In the genomic region with DNA sequence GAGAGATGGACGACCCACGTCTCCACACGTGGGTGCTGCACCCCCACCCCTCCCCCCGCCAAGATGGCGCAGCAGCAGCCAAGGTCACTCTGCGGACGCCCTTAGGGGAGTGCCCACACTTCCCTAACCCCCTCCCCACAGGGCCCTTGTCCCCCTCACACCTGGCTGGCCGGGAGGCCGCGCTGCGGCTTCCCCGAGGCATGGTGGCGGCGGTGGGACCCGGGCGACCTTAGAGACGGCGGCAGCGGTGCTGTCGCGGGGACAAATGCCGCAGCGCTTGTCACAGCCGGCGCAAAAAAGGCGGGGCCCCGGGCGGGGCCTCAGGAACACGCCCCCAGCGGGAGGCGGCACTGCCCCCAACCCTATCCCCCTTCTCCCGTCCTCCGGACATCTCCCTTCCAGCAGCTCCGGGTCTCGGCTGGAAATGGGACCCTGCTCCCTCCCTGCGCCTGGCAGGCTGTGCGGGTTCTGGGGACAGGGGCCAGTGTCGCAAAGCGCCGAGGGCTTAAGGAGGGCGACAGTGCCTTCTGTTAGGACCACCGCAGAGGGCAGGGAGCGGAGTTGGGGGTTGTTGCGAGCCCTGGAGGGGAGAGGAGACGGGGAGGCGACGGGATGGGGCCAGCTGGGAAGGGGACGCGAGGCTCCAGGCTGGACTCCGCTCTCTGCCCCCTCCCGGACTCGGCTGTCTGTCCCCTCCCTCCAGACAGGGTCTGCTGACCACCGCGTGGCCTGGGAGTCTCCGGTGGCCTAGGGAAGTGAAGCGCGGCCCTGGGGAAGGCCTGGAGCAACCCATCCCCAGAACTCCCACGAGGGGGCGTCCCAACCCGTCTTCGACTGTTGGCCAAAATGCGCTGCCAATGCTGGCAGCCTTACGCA, we compare ENCODE assay signal across 1 cellular context.
TF ChIP-seq lines count a peak whose summit lies in the region.

A gene (minus strand): TSS at position 300 of the 876 bp plus-strand sequence. CDS start 98 bp downstream, at position 202.

TF ChIP-seq in HepG2, 621 proteins besides CTCF, POLR2A, EP300 and RAD21 (continued from another document and continues in another):
- TF ChIP-seq, protein P1, sequence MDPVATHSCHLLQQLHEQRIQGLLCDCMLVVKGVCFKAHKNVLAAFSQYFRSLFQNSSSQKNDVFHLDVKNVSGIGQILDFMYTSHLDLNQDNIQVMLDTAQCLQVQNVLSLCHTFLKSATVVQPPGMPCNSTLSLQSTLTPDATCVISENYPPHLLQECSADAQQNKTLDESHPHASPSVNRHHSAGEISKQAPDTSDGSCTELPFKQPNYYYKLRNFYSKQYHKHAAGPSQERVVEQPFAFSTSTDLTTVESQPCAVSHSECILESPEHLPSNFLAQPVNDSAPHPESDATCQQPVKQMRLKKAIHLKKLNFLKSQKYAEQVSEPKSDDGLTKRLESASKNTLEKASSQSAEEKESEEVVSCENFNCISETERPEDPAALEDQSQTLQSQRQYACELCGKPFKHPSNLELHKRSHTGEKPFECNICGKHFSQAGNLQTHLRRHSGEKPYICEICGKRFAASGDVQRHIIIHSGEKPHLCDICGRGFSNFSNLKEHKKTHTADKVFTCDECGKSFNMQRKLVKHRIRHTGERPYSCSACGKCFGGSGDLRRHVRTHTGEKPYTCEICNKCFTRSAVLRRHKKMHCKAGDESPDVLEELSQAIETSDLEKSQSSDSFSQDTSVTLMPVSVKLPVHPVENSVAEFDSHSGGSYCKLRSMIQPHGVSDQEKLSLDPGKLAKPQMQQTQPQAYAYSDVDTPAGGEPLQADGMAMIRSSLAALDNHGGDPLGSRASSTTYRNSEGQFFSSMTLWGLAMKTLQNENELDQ (CRISPR knock-in tag; IDR thresholded peaks at IDR 0.05; ENCODE audit: borderline replicate concordance), result no peak
- TF ChIP-seq, protein P2, sequence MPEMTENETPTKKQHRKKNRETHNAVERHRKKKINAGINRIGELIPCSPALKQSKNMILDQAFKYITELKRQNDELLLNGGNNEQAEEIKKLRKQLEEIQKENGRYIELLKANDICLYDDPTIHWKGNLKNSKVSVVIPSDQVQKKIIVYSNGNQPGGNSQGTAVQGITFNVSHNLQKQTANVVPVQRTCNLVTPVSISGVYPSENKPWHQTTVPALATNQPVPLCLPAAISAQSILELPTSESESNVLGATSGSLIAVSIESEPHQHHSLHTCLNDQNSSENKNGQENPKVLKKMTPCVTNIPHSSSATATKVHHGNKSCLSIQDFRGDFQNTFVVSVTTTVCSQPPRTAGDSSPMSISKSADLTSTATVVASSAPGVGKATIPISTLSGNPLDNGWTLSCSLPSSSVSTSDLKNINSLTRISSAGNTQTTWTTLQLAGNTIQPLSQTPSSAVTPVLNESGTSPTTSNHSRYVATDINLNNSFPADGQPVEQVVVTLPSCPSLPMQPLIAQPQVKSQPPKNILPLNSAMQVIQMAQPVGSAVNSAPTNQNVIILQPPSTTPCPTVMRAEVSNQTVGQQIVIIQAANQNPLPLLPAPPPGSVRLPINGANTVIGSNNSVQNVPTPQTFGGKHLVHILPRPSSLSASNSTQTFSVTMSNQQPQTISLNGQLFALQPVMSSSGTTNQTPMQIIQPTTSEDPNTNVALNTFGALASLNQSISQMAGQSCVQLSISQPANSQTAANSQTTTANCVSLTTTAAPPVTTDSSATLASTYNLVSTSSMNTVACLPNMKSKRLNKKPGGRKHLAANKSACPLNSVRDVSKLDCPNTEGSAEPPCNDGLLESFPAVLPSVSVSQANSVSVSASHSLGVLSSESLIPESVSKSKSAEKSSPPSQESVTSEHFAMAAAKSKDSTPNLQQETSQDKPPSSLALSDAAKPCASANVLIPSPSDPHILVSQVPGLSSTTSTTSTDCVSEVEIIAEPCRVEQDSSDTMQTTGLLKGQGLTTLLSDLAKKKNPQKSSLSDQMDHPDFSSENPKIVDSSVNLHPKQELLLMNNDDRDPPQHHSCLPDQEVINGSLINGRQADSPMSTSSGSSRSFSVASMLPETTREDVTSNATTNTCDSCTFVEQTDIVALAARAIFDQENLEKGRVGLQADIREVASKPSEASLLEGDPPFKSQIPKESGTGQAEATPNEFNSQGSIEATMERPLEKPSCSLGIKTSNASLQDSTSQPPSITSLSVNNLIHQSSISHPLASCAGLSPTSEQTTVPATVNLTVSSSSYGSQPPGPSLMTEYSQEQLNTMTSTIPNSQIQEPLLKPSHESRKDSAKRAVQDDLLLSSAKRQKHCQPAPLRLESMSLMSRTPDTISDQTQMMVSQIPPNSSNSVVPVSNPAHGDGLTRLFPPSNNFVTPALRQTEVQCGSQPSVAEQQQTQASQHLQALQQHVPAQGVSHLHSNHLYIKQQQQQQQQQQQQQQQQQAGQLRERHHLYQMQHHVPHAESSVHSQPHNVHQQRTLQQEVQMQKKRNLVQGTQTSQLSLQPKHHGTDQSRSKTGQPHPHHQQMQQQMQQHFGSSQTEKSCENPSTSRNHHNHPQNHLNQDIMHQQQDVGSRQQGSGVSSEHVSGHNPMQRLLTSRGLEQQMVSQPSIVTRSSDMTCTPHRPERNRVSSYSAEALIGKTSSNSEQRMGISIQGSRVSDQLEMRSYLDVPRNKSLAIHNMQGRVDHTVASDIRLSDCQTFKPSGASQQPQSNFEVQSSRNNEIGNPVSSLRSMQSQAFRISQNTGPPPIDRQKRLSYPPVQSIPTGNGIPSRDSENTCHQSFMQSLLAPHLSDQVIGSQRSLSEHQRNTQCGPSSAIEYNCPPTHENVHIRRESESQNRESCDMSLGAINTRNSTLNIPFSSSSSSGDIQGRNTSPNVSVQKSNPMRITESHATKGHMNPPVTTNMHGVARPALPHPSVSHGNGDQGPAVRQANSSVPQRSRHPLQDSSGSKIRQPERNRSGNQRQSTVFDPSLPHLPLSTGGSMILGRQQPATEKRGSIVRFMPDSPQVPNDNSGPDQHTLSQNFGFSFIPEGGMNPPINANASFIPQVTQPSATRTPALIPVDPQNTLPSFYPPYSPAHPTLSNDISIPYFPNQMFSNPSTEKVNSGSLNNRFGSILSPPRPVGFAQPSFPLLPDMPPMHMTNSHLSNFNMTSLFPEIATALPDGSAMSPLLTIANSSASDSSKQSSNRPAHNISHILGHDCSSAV (CRISPR knock-in tag; IDR thresholded peaks at IDR 0.05; ENCODE audit: borderline replicate concordance), result peak; percentile 83; the same call in 1 of the 2 replicates
- TF ChIP-seq ZNF564 (CRISPR knock-in tag; IDR thresholded peaks at IDR 0.05) (no peak; the same call in 1 of the 2 replicates), STAG1 (CRISPR knock-in tag; IDR thresholded peaks at IDR 0.05) (peak; percentile 87), ZNF331 (CRISPR knock-in tag; IDR thresholded peaks at IDR 0.05) (no peak), NKX3-1 (CRISPR knock-in tag; IDR thresholded peaks at IDR 0.05) (no peak; the same call in 1 of the 2 replicates), ERF (CRISPR knock-in tag; IDR thresholded peaks at IDR 0.05) (peak; percentile 77), ZNF10 (CRISPR knock-in tag; IDR thresholded peaks at IDR 0.05; ENCODE audit: borderline replicate concordance, low read depth) (no peak), MLLT10 (CRISPR knock-in tag; IDR thresholded peaks at IDR 0.05) (no peak), ZNF670 (CRISPR knock-in tag; IDR thresholded peaks at IDR 0.05; ENCODE audit: borderline replicate concordance) (peak; percentile 95), HMGA1 (CRISPR knock-in tag; conservative IDR thresholded peaks at IDR 0.05) (no peak), ZNF180 (CRISPR knock-in tag; IDR thresholded peaks at IDR 0.05; ENCODE audit: borderline replicate concordance, low read depth) (no peak), SALL1 (CRISPR knock-in tag; IDR thresholded peaks at IDR 0.05) (peak; percentile 49), HDAC1 (CRISPR knock-in tag; IDR thresholded peaks at IDR 0.05) (peak; percentile 84), ZFP37 (CRISPR knock-in tag; IDR thresholded peaks at IDR 0.05; ENCODE audit: borderline replicate concordance) (no peak; the same call in 1 of the 2 replicates), CBX5 (CRISPR knock-in tag; IDR thresholded peaks at IDR 0.05; ENCODE audit: borderline replicate concordance) (no peak), NR2F6 (IDR thresholded peaks at IDR 0.05) (no peak), NR2F6 (CRISPR knock-in tag; IDR thresholded peaks at IDR 0.05) (peak; percentile 32; the same call in 1 of the 2 replicates), FOXC1 (CRISPR knock-in tag; IDR thresholded peaks at IDR 0.05; ENCODE audit: borderline replicate concordance) (peak; percentile 86; the same call in 1 of the 2 replicates), ZNF382 (CRISPR knock-in tag; IDR thresholded peaks at IDR 0.05; ENCODE audit: borderline replicate concordance) (no peak), SIN3A (IDR thresholded peaks at IDR 0.05; ENCODE audit: borderline replicate concordance, low read depth, low read length) (peak; percentile 53; the same call in 1 of the 2 replicates), MYNN (CRISPR knock-in tag; IDR thresholded peaks at IDR 0.05; ENCODE audit: low read depth) (0 out of 2 replicates have a peak, but pooled peaks have one; percentile 12), SPEN (CRISPR knock-in tag; IDR thresholded peaks at IDR 0.05; ENCODE audit: low read depth) (peak; percentile 80), TEAD2 (CRISPR knock-in tag; IDR thresholded peaks at IDR 0.05) (no peak), GTF3A (CRISPR knock-in tag; conservative IDR thresholded peaks at IDR 0.05) (no peak), ZNF333 (CRISPR knock-in tag; IDR thresholded peaks at IDR 0.05; ENCODE audit: borderline replicate concordance) (no peak), RFX3 (CRISPR knock-in tag; IDR thresholded peaks at IDR 0.05) (no peak), SMAD3 (CRISPR knock-in tag; IDR thresholded peaks at IDR 0.05) (peak; percentile 56; the same call in 1 of the 2 replicates)
- TF ChIP-seq, protein P3, sequence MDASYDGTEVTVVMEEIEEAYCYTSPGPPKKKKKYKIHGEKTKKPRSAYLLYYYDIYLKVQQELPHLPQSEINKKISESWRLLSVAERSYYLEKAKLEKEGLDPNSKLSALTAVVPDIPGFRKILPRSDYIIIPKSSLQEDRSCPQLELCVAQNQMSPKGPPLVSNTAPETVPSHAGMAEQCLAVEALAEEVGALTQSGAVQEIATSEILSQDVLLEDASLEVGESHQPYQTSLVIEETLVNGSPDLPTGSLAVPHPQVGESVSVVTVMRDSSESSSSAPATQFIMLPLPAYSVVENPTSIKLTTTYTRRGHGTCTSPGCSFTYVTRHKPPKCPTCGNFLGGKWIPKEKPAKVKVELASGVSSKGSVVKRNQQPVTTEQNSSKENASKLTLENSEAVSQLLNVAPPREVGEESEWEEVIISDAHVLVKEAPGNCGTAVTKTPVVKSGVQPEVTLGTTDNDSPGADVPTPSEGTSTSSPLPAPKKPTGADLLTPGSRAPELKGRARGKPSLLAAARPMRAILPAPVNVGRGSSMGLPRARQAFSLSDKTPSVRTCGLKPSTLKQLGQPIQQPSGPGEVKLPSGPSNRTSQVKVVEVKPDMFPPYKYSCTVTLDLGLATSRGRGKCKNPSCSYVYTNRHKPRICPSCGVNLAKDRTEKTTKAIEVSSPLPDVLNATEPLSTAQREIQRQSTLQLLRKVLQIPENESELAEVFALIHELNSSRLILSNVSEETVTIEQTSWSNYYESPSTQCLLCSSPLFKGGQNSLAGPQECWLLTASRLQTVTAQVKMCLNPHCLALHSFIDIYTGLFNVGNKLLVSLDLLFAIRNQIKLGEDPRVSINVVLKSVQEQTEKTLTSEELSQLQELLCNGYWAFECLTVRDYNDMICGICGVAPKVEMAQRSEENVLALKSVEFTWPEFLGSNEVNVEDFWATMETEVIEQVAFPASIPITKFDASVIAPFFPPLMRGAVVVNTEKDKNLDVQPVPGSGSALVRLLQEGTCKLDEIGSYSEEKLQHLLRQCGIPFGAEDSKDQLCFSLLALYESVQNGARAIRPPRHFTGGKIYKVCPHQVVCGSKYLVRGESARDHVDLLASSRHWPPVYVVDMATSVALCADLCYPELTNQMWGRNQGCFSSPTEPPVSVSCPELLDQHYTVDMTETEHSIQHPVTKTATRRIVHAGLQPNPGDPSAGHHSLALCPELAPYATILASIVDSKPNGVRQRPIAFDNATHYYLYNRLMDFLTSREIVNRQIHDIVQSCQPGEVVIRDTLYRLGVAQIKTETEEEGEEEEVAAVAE (CRISPR knock-in tag; IDR thresholded peaks at IDR 0.05; ENCODE audit: borderline replicate concordance), result no peak; the same call in 1 of the 2 replicates
- TF ChIP-seq, protein P4, sequence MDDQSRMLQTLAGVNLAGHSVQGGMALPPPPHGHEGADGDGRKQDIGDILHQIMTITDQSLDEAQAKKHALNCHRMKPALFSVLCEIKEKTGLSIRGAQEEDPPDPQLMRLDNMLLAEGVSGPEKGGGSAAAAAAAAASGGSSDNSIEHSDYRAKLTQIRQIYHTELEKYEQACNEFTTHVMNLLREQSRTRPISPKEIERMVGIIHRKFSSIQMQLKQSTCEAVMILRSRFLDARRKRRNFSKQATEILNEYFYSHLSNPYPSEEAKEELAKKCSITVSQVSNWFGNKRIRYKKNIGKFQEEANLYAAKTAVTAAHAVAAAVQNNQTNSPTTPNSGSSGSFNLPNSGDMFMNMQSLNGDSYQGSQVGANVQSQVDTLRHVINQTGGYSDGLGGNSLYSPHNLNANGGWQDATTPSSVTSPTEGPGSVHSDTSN (CRISPR knock-in tag; IDR thresholded peaks at IDR 0.05; ENCODE audit: borderline replicate concordance), result no peak
- TF ChIP-seq, protein P5, sequence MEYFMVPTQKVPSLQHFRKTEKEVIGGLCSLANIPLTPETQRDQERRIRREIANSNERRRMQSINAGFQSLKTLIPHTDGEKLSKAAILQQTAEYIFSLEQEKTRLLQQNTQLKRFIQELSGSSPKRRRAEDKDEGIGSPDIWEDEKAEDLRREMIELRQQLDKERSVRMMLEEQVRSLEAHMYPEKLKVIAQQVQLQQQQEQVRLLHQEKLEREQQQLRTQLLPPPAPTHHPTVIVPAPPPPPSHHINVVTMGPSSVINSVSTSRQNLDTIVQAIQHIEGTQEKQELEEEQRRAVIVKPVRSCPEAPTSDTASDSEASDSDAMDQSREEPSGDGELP (IDR thresholded peaks at IDR 0.05; ENCODE audit: borderline replicate concordance, low read depth), result 0 out of 2 replicates have a peak, but pooled peaks have one; percentile 59
- TF ChIP-seq, protein P6, sequence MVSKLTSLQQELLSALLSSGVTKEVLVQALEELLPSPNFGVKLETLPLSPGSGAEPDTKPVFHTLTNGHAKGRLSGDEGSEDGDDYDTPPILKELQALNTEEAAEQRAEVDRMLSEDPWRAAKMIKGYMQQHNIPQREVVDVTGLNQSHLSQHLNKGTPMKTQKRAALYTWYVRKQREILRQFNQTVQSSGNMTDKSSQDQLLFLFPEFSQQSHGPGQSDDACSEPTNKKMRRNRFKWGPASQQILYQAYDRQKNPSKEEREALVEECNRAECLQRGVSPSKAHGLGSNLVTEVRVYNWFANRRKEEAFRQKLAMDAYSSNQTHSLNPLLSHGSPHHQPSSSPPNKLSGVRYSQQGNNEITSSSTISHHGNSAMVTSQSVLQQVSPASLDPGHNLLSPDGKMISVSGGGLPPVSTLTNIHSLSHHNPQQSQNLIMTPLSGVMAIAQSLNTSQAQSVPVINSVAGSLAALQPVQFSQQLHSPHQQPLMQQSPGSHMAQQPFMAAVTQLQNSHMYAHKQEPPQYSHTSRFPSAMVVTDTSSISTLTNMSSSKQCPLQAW (CRISPR knock-in tag; IDR thresholded peaks at IDR 0.05), result peak; percentile 83
- TF ChIP-seq, protein P7, sequence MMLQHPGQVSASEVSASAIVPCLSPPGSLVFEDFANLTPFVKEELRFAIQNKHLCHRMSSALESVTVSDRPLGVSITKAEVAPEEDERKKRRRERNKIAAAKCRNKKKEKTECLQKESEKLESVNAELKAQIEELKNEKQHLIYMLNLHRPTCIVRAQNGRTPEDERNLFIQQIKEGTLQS (CRISPR knock-in tag; IDR thresholded peaks at IDR 0.05), result no peak
- TF ChIP-seq, protein P8, sequence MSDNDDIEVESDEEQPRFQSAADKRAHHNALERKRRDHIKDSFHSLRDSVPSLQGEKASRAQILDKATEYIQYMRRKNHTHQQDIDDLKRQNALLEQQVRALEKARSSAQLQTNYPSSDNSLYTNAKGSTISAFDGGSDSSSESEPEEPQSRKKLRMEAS (IDR thresholded peaks at IDR 0.05), result peak; percentile 86
- TF ChIP-seq, protein P9, sequence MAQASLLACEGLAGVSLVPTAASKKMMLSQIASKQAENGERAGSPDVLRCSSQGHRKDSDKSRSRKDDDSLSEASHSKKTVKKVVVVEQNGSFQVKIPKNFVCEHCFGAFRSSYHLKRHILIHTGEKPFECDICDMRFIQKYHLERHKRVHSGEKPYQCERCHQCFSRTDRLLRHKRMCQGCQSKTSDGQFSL (CRISPR knock-in tag; IDR thresholded peaks at IDR 0.05), result 0 out of 2 replicates have a peak, but pooled peaks have one; percentile 49
